ENCODE assay signal across 8 cellular contexts in the genomic region with DNA sequence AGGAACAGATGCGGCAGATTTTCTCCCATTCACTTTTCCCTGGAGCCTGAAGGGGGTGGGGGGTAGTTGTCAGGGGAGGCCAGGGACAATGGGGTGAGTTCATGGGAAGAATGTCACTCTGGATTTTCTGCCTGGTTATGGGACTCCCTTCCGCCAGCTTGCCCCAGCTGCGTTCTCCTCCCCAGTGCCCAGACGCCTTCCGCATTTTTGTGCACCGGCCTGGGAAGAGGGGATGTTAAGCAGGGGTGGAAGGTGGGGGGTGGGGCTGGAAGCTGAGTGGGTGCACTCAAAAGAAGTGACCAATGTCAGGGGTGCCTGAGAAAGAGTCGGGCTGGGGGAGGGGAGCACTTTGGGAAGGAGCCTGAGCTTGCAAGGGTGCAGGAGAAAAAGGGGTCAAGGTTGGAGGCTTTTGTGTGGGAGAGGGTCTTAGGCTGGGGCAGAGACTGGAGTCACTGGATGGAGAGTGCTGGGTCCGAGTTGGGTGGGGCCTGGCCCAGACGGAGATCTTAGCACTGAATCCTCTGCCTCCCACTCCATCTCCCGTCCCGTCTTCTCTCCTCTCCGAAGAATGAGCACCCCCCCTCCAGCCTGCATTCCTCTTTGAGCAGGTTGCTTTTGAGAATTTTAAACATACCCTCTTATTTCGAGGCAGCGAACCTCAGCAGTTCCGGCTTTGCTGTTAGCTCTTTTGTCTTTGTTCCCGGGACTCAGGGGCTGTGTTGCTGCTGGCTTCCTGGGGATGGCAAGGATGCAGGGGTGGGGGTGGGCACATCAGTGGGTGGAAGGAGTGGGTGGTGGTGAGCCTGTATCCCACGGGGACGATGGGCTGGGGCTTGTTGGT. TPM values are rescaled to one million over a fixed set of nuclear protein-coding genes. Genes with fewer than 3 reads are reported as not detected.
DNase-seq lines count a peak whose midpoint lies in the region; ATAC-seq and TF ChIP-seq lines count a peak whose summit lies in the region.

No MANE protein-coding gene starts in this region.

- H3K27me3 Mint-ChIP-seq in H9 (ENCODE audit: low read depth) = peaks cover 23% of the 10 kb centered on the region
- peaks cover 45% of the 10 kb centered on the region for H3K27me3 Mint-ChIP-seq in activated CD8-positive, alpha-beta T cell treated with anti-CD3 and anti-CD28 coated beads, Interleukin-2, amount 10 ng/mL, durations not matched to agents 7 days and 5 days (ENCODE audit: low read depth)

- H3K4me2 ChIP-seq in H9 (ENCODE audit: insufficient read depth, insufficient read length, low read length) = peak overlapping the region; percentile 96

- no peak for TF ChIP-seq POLR2A in gastrocnemius medialis (IDR thresholded peaks at IDR 0.05)

- H2BK120ac ChIP-seq in H9 (ENCODE audit: low read depth, low read length, poor library complexity, severe bottlenecking) = no peak overlapping the region

- H3K4me3 ChIP-seq in iPS-18a (ENCODE audit: low read length) (peak overlapping the region; percentile 92), gastrocnemius medialis (peak overlapping the region; percentile 0 to 58 (median 56))

- H3K23me2 ChIP-seq in H9 (ENCODE audit: insufficient read length, low read depth, low read length, poor library complexity, severe bottlenecking) = peaks cover 36% of the 10 kb centered on the region

- H4K91ac ChIP-seq in H9 (ENCODE audit: insufficient read length, low read depth, low read length) = no peak overlapping the region

- no peak overlapping the region for H2AK5ac ChIP-seq in H9 (ENCODE audit: insufficient read length, low read length)

- no peak overlapping the region for H3K18ac ChIP-seq in H9 (ENCODE audit: insufficient read length, low read depth, low read length)

- H3K79me1 ChIP-seq in H9 (ENCODE audit: insufficient read depth, low read depth, low read length, poor library complexity, severe bottlenecking) = peaks cover 3% of the 10 kb centered on the region

- ATAC-seq in activated CD8-positive, alpha-beta T cell treated with anti-CD3 and anti-CD28 coated beads, Interleukin-2, amount 10 ng/mL, durations not matched to agents 7 days and 5 days = no peak
- ATAC-seq in gastrocnemius medialis (no peak), HG02763 (IDR thresholded peaks at IDR 0.05; ENCODE audit: unreplicated experiment) (no peak)

- intact Hi-C loops in gastrocnemius medialis (cut with DNase I; ENCODE audit: low total_unique reads) = no loop called here

- H3K9me3 Mint-ChIP-seq in H9 = peaks cover 0 to 3% of the 10 kb centered on the region in 2 experiments; a peak in 2 of 5 replicates
- H3K9me3 Mint-ChIP-seq in activated CD8-positive, alpha-beta T cell treated with anti-CD3 and anti-CD28 coated beads, Interleukin-2, amount 10 ng/mL, durations not matched to agents 7 days and 5 days (ENCODE audit: insufficient read depth) = no peaks in the 10 kb centered on the region

- peaks cover 28 to 35% (median 31%) of the 10 kb centered on the region in 3 experiments for H3K36me3 Mint-ChIP-seq in H9 (ENCODE audit: insufficient read depth in 1 of 3, low read depth in 3 of 3)
- peaks cover 18% of the 10 kb centered on the region for H3K36me3 Mint-ChIP-seq in activated CD8-positive, alpha-beta T cell treated with anti-CD3 and anti-CD28 coated beads, Interleukin-2, amount 10 ng/mL, durations not matched to agents 7 days and 5 days (ENCODE audit: low read depth)

- H2BK20ac ChIP-seq in H9 (ENCODE audit: low read depth, low read length, poor library complexity, severe bottlenecking) = no peak overlapping the region

- H2BK5ac ChIP-seq in H9 (ENCODE audit: insufficient read length, low read length) = no peak overlapping the region

- no peaks in the 10 kb centered on the region for H3K9me3 ChIP-seq in H9 (ENCODE audit: control insufficient read depth, low read depth, low read length)
- H3K9me3 ChIP-seq in iPS-18a (ENCODE audit: control insufficient read depth, low read depth, low read length) = no peaks in the 10 kb centered on the region
- H3K9me3 ChIP-seq in gastrocnemius medialis = no peaks in the 10 kb centered on the region

- H3K4me1 ChIP-seq in H9 (ENCODE audit: insufficient read depth, low read length) = peaks cover 5% of the 10 kb centered on the region; the same call in 1 of the 2 replicates
- peaks cover 27% of the 10 kb centered on the region for H3K4me1 ChIP-seq in iPS-18a (ENCODE audit: control insufficient read depth, low read depth, low read length)
- peaks cover 4 to 14% of the 10 kb centered on the region in 2 donors for H3K4me1 ChIP-seq in gastrocnemius medialis

- no peak overlapping the region for H3T11ph ChIP-seq in H9 (ENCODE audit: low read length)

- TF ChIP-seq CTCF in H9 (conservative IDR thresholded peaks at IDR 0.05) (no peak), gastrocnemius medialis (IDR thresholded peaks at IDR 0.05 in 4 of 5, conservative IDR thresholded peaks at IDR 0.05 in 1 of 5) (no peak)

- H3K27me3 ChIP-seq in H9 (ENCODE audit: insufficient read depth, low read length) (no peaks in the 10 kb centered on the region), iPS-18a (ENCODE audit: control insufficient read depth, insufficient read depth, low read length) (peaks cover 14% of the 10 kb centered on the region), gastrocnemius medialis (peaks cover 37 to 41% (median 38%) of the 10 kb centered on the region in 3 donors)

- no peak overlapping the region for H4K8ac ChIP-seq in H9 (replicated peaks; ENCODE audit: insufficient read length, low read depth, low read length)

- peak overlapping the region; percentile 88 to 99 (median 94); a peak in 6 of 7 replicates for H3K27ac Mint-ChIP-seq in H9
- no peak overlapping the region for H3K27ac Mint-ChIP-seq in activated CD8-positive, alpha-beta T cell treated with anti-CD3 and anti-CD28 coated beads, Interleukin-2, amount 10 ng/mL, durations not matched to agents 7 days and 5 days

- CTCF ChIA-PET in activated CD8-positive, alpha-beta T cell treated with anti-CD3 and anti-CD28 coated beads, Interleukin-2, amount 10 ng/mL, durations not matched to agents 7 days and 5 days (lab: Charles Lee) = interaction anchor here (1.0 to 2.0 kb wide), 4 partner anchors 14 to 119 kb away, joined by 3 to 7 read pairs (median 4); no protein-coding TSS in a partner anchor

- H3K27ac ChIP-seq in H9 (ENCODE audit: insufficient read length, low read depth, low read length) (no peak overlapping the region), iPS-18a (ENCODE audit: low read length) (peak overlapping the region; percentile 8), gastrocnemius medialis (peak overlapping the region in 3 of 4 donors; percentile 27 to 55 (median 47))

- no peak overlapping the region for H2BK12ac ChIP-seq in H9 (ENCODE audit: insufficient read length, low read depth, low read length)

- H3K9ac ChIP-seq in H9 (ENCODE audit: extremely low read depth, insufficient read length, low read length) (peak overlapping the region; percentile 16), iPS-18a (ENCODE audit: low read length) (peak overlapping the region; percentile 79)

- H3K36me3 ChIP-seq in iPS-18a (ENCODE audit: control insufficient read depth, low read depth, low read length) (peaks cover 6% of the 10 kb centered on the region), gastrocnemius medialis (no peaks in the 10 kb centered on the region)

- no peak overlapping the region for H3K56ac ChIP-seq in H9 (ENCODE audit: insufficient read length, low read depth, low read length)

- no CpG with 5 or more reads among the region's 18 CpGs for WGBS in H9 (ENCODE audit: extremely low coverage, insufficient read length, low lambda C conversion rate)

- peak overlapping the region; percentile 97 to 100 for H3K4me3 Mint-ChIP-seq in H9
- H3K4me3 Mint-ChIP-seq in activated CD8-positive, alpha-beta T cell treated with anti-CD3 and anti-CD28 coated beads, Interleukin-2, amount 10 ng/mL, durations not matched to agents 7 days and 5 days = peak overlapping the region; percentile 83

- no peak overlapping the region for H2BK15ac ChIP-seq in H9 (ENCODE audit: low read depth, low read length)

- POLR2A ChIA-PET in activated CD8-positive, alpha-beta T cell treated with anti-CD3 and anti-CD28 coated beads, Interleukin-2, amount 10 ng/mL, durations not matched to agents 7 days and 5 days (lab: Charles Lee) = interaction anchor here (0.5 to 0.6 kb wide), 3 partner anchors 26 to 126 kb away, joined by 3 read pairs; no protein-coding TSS in a partner anchor

- peaks cover 51 to 64% of the 10 kb centered on the region in 2 experiments for H3K4me1 Mint-ChIP-seq in H9
- H3K4me1 Mint-ChIP-seq in activated CD8-positive, alpha-beta T cell treated with anti-CD3 and anti-CD28 coated beads, Interleukin-2, amount 10 ng/mL, durations not matched to agents 7 days and 5 days (ENCODE audit: low read depth) = peaks cover 45% of the 10 kb centered on the region

- H3K23ac ChIP-seq in H9 (ENCODE audit: insufficient read length, low read depth, low read length) = no peak overlapping the region

- no peak overlapping the region for H4K5ac ChIP-seq in H9 (ENCODE audit: insufficient read length, low read depth, low read length)

- no peak overlapping the region for H3K4ac ChIP-seq in H9 (ENCODE audit: low read depth, low read length)

- peaks cover 26% of the 10 kb centered on the region; the same call in 1 of the 2 replicates for H3K79me2 ChIP-seq in H9 (ENCODE audit: insufficient read depth, low read length)

- H4K20me1 ChIP-seq in H9 (ENCODE audit: control insufficient read depth, insufficient read depth, insufficient read length) = no peaks in the 10 kb centered on the region

- DNase-seq in H9 (peak; percentile 58), gastrocnemius medialis (no peak), NCI-H526 treated with DMSO at 0.1 percent for 48 hours (lab: John Stamatoyannopoulos, UW) (no peak), epidermal melanocyte (ENCODE audit: insufficient read length, low spot score) (no peak)
- DNase-seq in activated CD8-positive, alpha-beta T cell treated with anti-CD3 and anti-CD28 coated beads, Interleukin-2, amount 10 ng/mL, durations not matched to agents 7 days and 5 days = no peak
- no peak for DNase-seq in activated CD4-positive, alpha-beta T cell treated with anti-CD3 and anti-CD28 coated beads, Interleukin-2, amount 50 U/mL, for 48 hours

- peak overlapping the region; percentile 9; the same call in 1 of the 2 replicates for H3K14ac ChIP-seq in H9 (ENCODE audit: insufficient read depth, low read length)

- in situ Hi-C loops in gastrocnemius medialis (cut with MboI; ENCODE audit: low sequenced_read_pairs in 4 of 4) = no loop called here

- H2AFZ ChIP-seq in H9 (ENCODE audit: low read length) = no peak overlapping the region

RNA-seq across cellular contexts. Expression of a gene that starts 2.7 kb away (rescaled TPM):
- 363 and 366 TPM in 2 replicates for total RNA-seq in H9 (2021)
- total RNA-seq in activated CD8-positive, alpha-beta T cell treated with anti-CD3 and anti-CD28 coated beads, Interleukin-2, amount 10 ng/mL, durations not matched to agents 7 days and 5 days = 10 to 100 TPM; 74.7 to 75.5 TPM
- 10 to 100 TPM; 14.3 to 44.4 (median 23.6) TPM for total RNA-seq in gastrocnemius medialis

RNA-seq across cellular contexts. Expression of a gene that starts 59.4 kb away (rescaled TPM):
- 0.61 and 0.90 TPM in 2 replicates for total RNA-seq in H9 (2021)
- total RNA-seq in activated CD8-positive, alpha-beta T cell treated with anti-CD3 and anti-CD28 coated beads, Interleukin-2, amount 10 ng/mL, durations not matched to agents 7 days and 5 days = under 1 TPM; 0.08 to 0.18 TPM
- 100 to 1,000 TPM in 3 of 4 donors, 10 to 100 TPM in 1; 99.5 to 550 (median 279) TPM for total RNA-seq in gastrocnemius medialis

Comparison
In these comparisons a context has a peak if more than half of its experiments do, and no peak if none do; other contexts are left out.
1. RNA of a gene that starts 59.4 kb away (total RNA-seq): 99.5 to 550 TPM in gastrocnemius medialis; 0.61 to 0.90 TPM in H9 and 0.08 to 0.18 TPM in activated CD8-positive, alpha-beta T cell treated with anti-CD3 and anti-CD28 coated beads, Interleukin-2, amount 10 ng/mL, durations not matched to agents 7 days and 5 days; every median in the first group is over 10 times any median in the second.